In genomic region chr1:224503161-224504118, GRCh38 we compare ENCODE assay signal across 8 cellular contexts.
DNase-seq lines count a peak whose midpoint lies in the region; ATAC-seq and TF ChIP-seq lines count a peak whose summit lies in the region.

No MANE protein-coding gene starts in this region.

- no peak overlapping the region for H3K27ac Mint-ChIP-seq in activated naive CD8-positive, alpha-beta T cell treated with anti-CD3 and anti-CD28 coated beads, Interleukin-2, amount 50 U/mL, for 24 hours

- H3K9me3 Mint-ChIP-seq in activated naive CD8-positive, alpha-beta T cell treated with anti-CD3 and anti-CD28 coated beads, Interleukin-2, amount 50 U/mL, for 24 hours: no peaks in the 10 kb centered on the region

- H3K4me1 Mint-ChIP-seq in activated naive CD8-positive, alpha-beta T cell treated with anti-CD3 and anti-CD28 coated beads, Interleukin-2, amount 50 U/mL, for 24 hours: peaks cover 25% of the 10 kb centered on the region

- H3K4me3 ChIP-seq in cardiac muscle cell: no peak overlapping the region
- H3K4me3 ChIP-seq in ovary: no peak overlapping the region

- peak overlapping the region; percentile 7 for H3K27ac ChIP-seq in cardiac muscle cell
- H3K27ac ChIP-seq in ovary: peak overlapping the region in 1 of 2 donors; percentile 60

- 4 to 5% (median 4%) methylated on average over 19 of the region's 19 CpGs for WGBS in ovary, 3 donors

- TF ChIP-seq CTCF in cardiac muscle cell (IDR thresholded peaks at IDR 0.05; ENCODE audit: low read depth, low read length) (no peak), ovary (IDR thresholded peaks at IDR 0.05) (no peak)

- TF ChIP-seq POLR2A in ovary (IDR thresholded peaks at IDR 0.05): no peak

- H3K27me3 Mint-ChIP-seq in activated naive CD8-positive, alpha-beta T cell treated with anti-CD3 and anti-CD28 coated beads, Interleukin-2, amount 50 U/mL, for 24 hours: peaks cover 1% of the 10 kb centered on the region

- H3K36me3 ChIP-seq in cardiac muscle cell: no peaks in the 10 kb centered on the region
- no peaks in the 10 kb centered on the region for H3K36me3 ChIP-seq in ovary

- TF ChIP-seq EP300 in ovary (IDR thresholded peaks at IDR 0.05): no peak

- H3K4me3 Mint-ChIP-seq in activated naive CD8-positive, alpha-beta T cell treated with anti-CD3 and anti-CD28 coated beads, Interleukin-2, amount 50 U/mL, for 24 hours: no peak overlapping the region

- intact Hi-C loops in ovary (cut with DNase I): no loop called here

- H3K9me3 ChIP-seq in cardiac muscle cell (ENCODE audit: low read depth) (no peaks in the 10 kb centered on the region), ovary (no peaks in the 10 kb centered on the region)

- DNase-seq in ELF-1 (ENCODE audit: low read depth, low spot score): peak; percentile 92
- DNase-seq in NCI-H524 (lab: John Stamatoyannopoulos, UW): peak; percentile 88 to 91
- DNase-seq in activated naive CD8-positive, alpha-beta T cell treated with anti-CD3 and anti-CD28 coated beads, Interleukin-2, amount 50 U/mL, for 24 hours: peak; percentile 28
- DNase-seq in cardiac muscle cell (ENCODE audit: low read depth in 1 of 2, low spot score in 1 of 2): peak; percentile 73 to 95
- peak; percentile 54 to 74 (median 65) for DNase-seq in ovary
- DNase-seq in NK-92 (lab: John Stamatoyannopoulos, UW; ENCODE audit: unreplicated experiment): no peak

- H3K4me1 ChIP-seq in cardiac muscle cell (ENCODE audit: low read depth) (peaks cover 11% of the 10 kb centered on the region), ovary (ENCODE audit: insufficient read depth) (peaks cover 18% of the 10 kb centered on the region)

- no peaks in the 10 kb centered on the region for H3K36me3 Mint-ChIP-seq in activated naive CD8-positive, alpha-beta T cell treated with anti-CD3 and anti-CD28 coated beads, Interleukin-2, amount 50 U/mL, for 24 hours (ENCODE audit: low read depth)

- ATAC-seq in GM19467 (IDR thresholded peaks at IDR 0.05; ENCODE audit: unreplicated experiment) (peak; percentile 92), HG03469 (IDR thresholded peaks at IDR 0.05; ENCODE audit: unreplicated experiment) (peak; percentile 83)
- ATAC-seq in activated naive CD8-positive, alpha-beta T cell treated with anti-CD3 and anti-CD28 coated beads, Interleukin-2, amount 50 U/mL, for 24 hours: peak; percentile 50

- H3K27me3 ChIP-seq in cardiac muscle cell (no peaks in the 10 kb centered on the region), ovary (no peaks in the 10 kb centered on the region)
